23 cellular contexts compared by ENCODE assay signal in genomic region chr15:29003446-29004233, GRCh38.
DNase-seq lines count a peak whose midpoint lies in the region; ATAC-seq, FAIRE-seq and TF ChIP-seq lines count a peak whose summit lies in the region.
"Had no signal": no experiment of that assay in that cellular context is flagged by ENCODE, and none has a peak within 500 bp of the region (broad histone marks: within the 10 kb centered on the region; RNA-seq: fewer than 3 reads in every experiment).

No MANE protein-coding gene starts in this region.

- peaks cover 35% of the 10 kb centered on the region for H3K36me3 Mint-ChIP-seq in neural crest cell (ENCODE audit: low read depth)
- H3K36me3 Mint-ChIP-seq in activated naive CD4-positive, alpha-beta T cell treated with anti-CD3 and anti-CD28 coated beads, Interleukin-2, amount 50 U/mL, for 72 hours = peaks cover 8 to 12% of the 10 kb centered on the region in 2 donors
- H3K36me3 Mint-ChIP-seq: naive B cell; stimulated activated naive B cell treated with anti-CD40 and anti-IgM and Interleukin-4, amounts not matched to agents 10 μg/mL and 1 μg/mL and 100 μg/mL, for 72 hours had no signal

- no peaks in the 10 kb centered on the region for H4K20me1 ChIP-seq in OCI-LY3 (ENCODE audit: insufficient read depth, low read length)

- H3K36me3 ChIP-seq in OCI-LY3 (replicated peaks; ENCODE audit: low read depth, low read length) = no peaks in the 10 kb centered on the region
- no peaks in the 10 kb centered on the region for H3K36me3 ChIP-seq in bronchial epithelial cell (ENCODE audit: control insufficient read depth, insufficient read depth, low read length)
- H3K36me3 ChIP-seq in brain microvascular endothelial cell (replicated peaks) = no peaks in the 10 kb centered on the region
- H3K36me3 ChIP-seq: HAP-1, pancreas, thyroid gland had no signal

- H3K27me3 ChIP-seq in OCI-LY3 (ENCODE audit: low read depth, low read length) (0 out of 2 replicates have a peak, but pooled peaks cover 2% of the 10 kb centered on the region), bronchial epithelial cell (ENCODE audit: control insufficient read depth, insufficient read depth, low read length) (no peaks in the 10 kb centered on the region), brain microvascular endothelial cell (replicated peaks) (no peaks in the 10 kb centered on the region)
- H3K27me3 ChIP-seq: hepatocyte, pancreas, thyroid gland had no signal

- no peaks in the 10 kb centered on the region for H3K79me2 ChIP-seq in OCI-LY3 (ENCODE audit: low read length)
- H3K79me2 ChIP-seq: hepatocyte had no signal

- no peak overlapping the region for H3K9ac ChIP-seq in OCI-LY3 (ENCODE audit: low read length)

- no peaks in the 10 kb centered on the region for H3K27me3 Mint-ChIP-seq in neural crest cell (ENCODE audit: low read depth)
- H3K27me3 Mint-ChIP-seq: naive B cell; stimulated activated naive B cell treated with anti-CD40 and anti-IgM and Interleukin-4, amounts not matched to agents 10 μg/mL and 1 μg/mL and 100 μg/mL, for 72 hours had no signal

- no peak for ATAC-seq in activated naive CD4-positive, alpha-beta T cell treated with anti-CD3 and anti-CD28 coated beads, Interleukin-2, amount 50 U/mL, for 72 hours
- ATAC-seq: left lobe of liver; pancreas; right cardiac atrium; SK-N-SH treated with all-trans-retinoic acid at 6 μM for 48 hours; stimulated activated naive B cell treated with anti-CD40 and anti-IgM and Interleukin-4, amounts not matched to agents 10 μg/mL and 1 μg/mL and 100 μg/mL, for 72 hours had no signal

- H3K27ac ChIP-seq in OCI-LY3 (ENCODE audit: low read length) (no peak overlapping the region), brain microvascular endothelial cell (no peak overlapping the region)
- H3K27ac ChIP-seq: hepatocyte, pancreas, thyroid gland, VCaP had no signal

- in situ Hi-C loops in brain microvascular endothelial cell (cut with HindIII; ENCODE audit: low pct_ligation_motif_present, low sequenced_read_pairs) = no loop called here

- H3K4me2 ChIP-seq in OCI-LY3 (ENCODE audit: low read length) = peak overlapping the region; percentile 9; the same call in 1 of the 2 replicates
- H3K4me2 ChIP-seq: hepatocyte had no signal

- peaks cover 17% of the 10 kb centered on the region for H3K4me1 ChIP-seq in OCI-LY3 (ENCODE audit: low read length)
- H3K4me1 ChIP-seq: HAP-1, pancreas, thyroid gland had no signal

- TF ChIP-seq CTCF in OCI-LY3 (IDR thresholded peaks at IDR 0.05; ENCODE audit: low read depth, low read length) (no peak), bronchial epithelial cell (IDR thresholded peaks at IDR 0.05; ENCODE audit: insufficient read depth, low read length, severe bottlenecking) (no peak), neural crest cell (conservative IDR thresholded peaks at IDR 0.05) (no peak), brain microvascular endothelial cell (IDR thresholded peaks at IDR 0.05; ENCODE audit: low read depth, low read length, missing control alignments) (no peak)

- peak; percentile 49 for DNase-seq in EH (ENCODE audit: low read depth)
- DNase-seq in bronchial epithelial cell (ENCODE audit: low read depth) = no peak
- DNase-seq in neural crest cell (ENCODE audit: low read depth, low spot score) = no peak
- no peak for DNase-seq in 8988T
- DNase-seq in brain microvascular endothelial cell = no peak
- no peak for DNase-seq in activated naive CD4-positive, alpha-beta T cell treated with anti-CD3 and anti-CD28 coated beads, Interleukin-2, amount 50 U/mL, for 72 hours (ENCODE audit: low spot score in 2 of 2)
- DNase-seq in HK-2 (ENCODE audit: unreplicated experiment) = no peak
- DNase-seq: activated CD4-positive, alpha-beta T cell treated with anti-CD3 and anti-CD28 coated beads for 48 hours; C1 segment of cervical spinal cord; naive B cell; NCI-H1092; NCI-H1930; pancreas; right cardiac atrium; stimulated activated CD4-positive, alpha-beta T cell treated with anti-CD3 and anti-CD28 coated beads, Interleukin-4, amount 100 ng/mL, for 1 hour; stimulated activated naive B cell treated with anti-CD40 and anti-IgM and Interleukin-4, amounts not matched to agents 10 μg/mL and 1 μg/mL and 100 μg/mL, for 72 hours; thyroid gland had no signal

- peaks cover 12% of the 10 kb centered on the region for H3K9me3 Mint-ChIP-seq in neural crest cell
- H3K9me3 Mint-ChIP-seq in activated naive CD4-positive, alpha-beta T cell treated with anti-CD3 and anti-CD28 coated beads, Interleukin-2, amount 50 U/mL, for 72 hours = peaks cover 4 to 7% of the 10 kb centered on the region in 2 donors

- H3K4me1 Mint-ChIP-seq in neural crest cell = peaks cover 7% of the 10 kb centered on the region
- H3K4me1 Mint-ChIP-seq: naive B cell; stimulated activated naive B cell treated with anti-CD40 and anti-IgM and Interleukin-4, amounts not matched to agents 10 μg/mL and 1 μg/mL and 100 μg/mL, for 72 hours had no signal

- peak; percentile 75 for FAIRE-seq in bronchial epithelial cell (lab: Jason Lieb, UNC)
- FAIRE-seq: pancreas had no signal

- H3K4me3 ChIP-seq in OCI-LY3 (ENCODE audit: low read length) (no peak overlapping the region), bronchial epithelial cell (ENCODE audit: low read depth, low read length) (no peak overlapping the region), brain microvascular endothelial cell (ENCODE audit: low read depth, low read length) (no peak overlapping the region)
- H3K4me3 ChIP-seq: HAP-1, hepatocyte, pancreas, thyroid gland had no signal

- peak overlapping the region; percentile 84 for H3K27ac Mint-ChIP-seq in neural crest cell (ENCODE audit: unreplicated experiment)
- H3K27ac Mint-ChIP-seq in activated naive CD4-positive, alpha-beta T cell treated with anti-CD3 and anti-CD28 coated beads, Interleukin-2, amount 50 U/mL, for 72 hours = peak overlapping the region in 1 of 2 donors; percentile 15
- H3K27ac Mint-ChIP-seq: naive B cell; stimulated activated naive B cell treated with anti-CD40 and anti-IgM and Interleukin-4, amounts not matched to agents 10 μg/mL and 1 μg/mL and 100 μg/mL, for 72 hours had no signal

- no peak overlapping the region for H3K4me3 Mint-ChIP-seq in neural crest cell
- H3K4me3 Mint-ChIP-seq: naive B cell; stimulated activated naive B cell treated with anti-CD40 and anti-IgM and Interleukin-4, amounts not matched to agents 10 μg/mL and 1 μg/mL and 100 μg/mL, for 72 hours had no signal

- no peak overlapping the region for H2AFZ ChIP-seq in OCI-LY3 (ENCODE audit: low read depth, low read length)
- H2AFZ ChIP-seq: hepatocyte had no signal

- peaks cover 10% of the 10 kb centered on the region; the same call in 1 of the 2 replicates for H3K9me3 ChIP-seq in OCI-LY3 (ENCODE audit: insufficient read depth, low read length)
- H3K9me3 ChIP-seq: HAP-1, pancreas, thyroid gland had no signal
